ENCODE assay signal across 19 cellular contexts in the genomic region with DNA sequence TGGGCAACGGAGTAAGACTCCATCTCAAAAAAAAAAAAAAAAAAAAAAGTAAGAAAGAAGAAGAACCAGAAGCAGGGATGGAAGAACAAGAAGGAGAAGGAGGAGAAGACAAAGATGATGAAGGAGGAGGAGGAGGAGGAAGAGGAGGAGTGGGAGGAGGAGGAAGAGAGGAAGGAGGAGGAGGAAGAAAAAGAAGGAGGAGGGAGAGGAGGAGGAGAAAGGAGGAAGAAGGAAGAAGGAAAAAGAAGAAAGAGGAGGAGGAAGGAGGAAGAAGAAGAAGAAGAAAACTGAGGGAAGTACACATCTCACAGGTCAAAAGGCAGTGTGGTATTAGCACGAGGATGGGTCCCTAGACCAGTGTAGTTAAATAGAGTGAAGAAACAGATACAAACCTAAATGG.
DNase-seq lines count a peak whose midpoint lies in the region; ATAC-seq, FAIRE-seq and TF ChIP-seq lines count a peak whose summit lies in the region.
"Had no signal": no experiment of that assay in that cellular context is flagged by ENCODE, and none has a peak within 500 bp of the region (broad histone marks: within the 10 kb centered on the region; RNA-seq: fewer than 3 reads in every experiment).

No MANE protein-coding gene starts in this region.

- TF ChIP-seq RAD21 in HepG2 (CRISPR knock-in tag; IDR thresholded peaks at IDR 0.05) (no peak), K562 (CRISPR knock-in tag; conservative IDR thresholded peaks at IDR 0.05 in 1 of 2, IDR thresholded peaks at IDR 0.05 in 1 of 2) (no peak)

- H3K9me3 ChIP-seq in HepG2 (ENCODE audit: low read length) (no peaks in the 10 kb centered on the region), right lobe of liver (no peaks in the 10 kb centered on the region), K562 (replicated peaks; ENCODE audit: control insufficient read depth, insufficient read depth, low read depth, low read length) (no peaks in the 10 kb centered on the region), gastrocnemius medialis (no peaks in the 10 kb centered on the region)
- H3K9me3 ChIP-seq: A549; BLaER1 treated with 17β-estradiol and CSF1 and Interleukin-3, amounts not matched to agents 10 nM and 100 nM; Caco-2 had no signal

- FAIRE-seq in HepG2 (lab: Jason Lieb, UNC) (no peak), K562 (lab: Jason Lieb, UNC) (no peak)
- FAIRE-seq: A549, D721Med, G401.6, GM12891 had no signal

- no peaks in the 10 kb centered on the region for H3K9me1 ChIP-seq in K562 (ENCODE audit: control insufficient read depth, insufficient read depth, low read length)

- TF ChIP-seq POLR2A in HepG2 (IDR thresholded peaks at IDR 0.05; ENCODE audit: insufficient read depth in 1 of 2, low read depth in 2 of 2, low read length in 2 of 2) (no peak), right lobe of liver (IDR thresholded peaks at IDR 0.05) (no peak), K562 (conservative IDR thresholded peaks at IDR 0.05) (no peak), gastrocnemius medialis (IDR thresholded peaks at IDR 0.05) (no peak)

- H3K27ac ChIP-seq in HepG2 (ENCODE audit: extremely low read length, insufficient read depth, low read length): no peak overlapping the region
- no peak overlapping the region for H3K27ac ChIP-seq in right lobe of liver
- H3K27ac ChIP-seq in K562 (ENCODE audit: extremely low read depth, low read depth, low read length): no peak overlapping the region
- no peak overlapping the region for H3K27ac ChIP-seq in gastrocnemius medialis
- H3K27ac ChIP-seq: 22Rv1; A549; BLaER1 treated with 17β-estradiol and CSF1 and Interleukin-3, amounts not matched to agents 10 nM and 100 nM; C4-2B had no signal

- H3K27me3 ChIP-seq in HepG2 (ENCODE audit: control insufficient read depth in 1 of 2, insufficient read depth in 2 of 2, low read length in 2 of 2): no peaks in the 10 kb centered on the region
- no peaks in the 10 kb centered on the region for H3K27me3 ChIP-seq in right lobe of liver
- H3K27me3 ChIP-seq in K562 (ENCODE audit: control insufficient read depth in 2 of 2, insufficient read depth in 2 of 2, low read length in 2 of 2): peaks cover 6 to 20% of the 10 kb centered on the region in 2 experiments
- H3K27me3 ChIP-seq in gastrocnemius medialis: no peaks in the 10 kb centered on the region
- H3K27me3 ChIP-seq: BLaER1 treated with 17β-estradiol and CSF1 and Interleukin-3, amounts not matched to agents 10 nM and 100 nM had no signal

- POLR2A ChIA-PET in HepG2 (lab: Yijun Ruan, JAX): no interaction called here
- POLR2A ChIA-PET in K562 (lab: Yijun Ruan, JAX): no interaction called here

- H3K4me3 ChIP-seq in HepG2 (replicated peaks in 1 of 3; ENCODE audit: insufficient read depth in 1 of 3, low read depth in 2 of 3, low read length in 3 of 3) (no peak overlapping the region), right lobe of liver (no peak overlapping the region), K562 (no peak overlapping the region), gastrocnemius medialis (no peak overlapping the region)
- H3K4me3 ChIP-seq: A549; BLaER1 treated with 17β-estradiol and CSF1 and Interleukin-3, amounts not matched to agents 10 nM and 100 nM had no signal

- H3K4me2 ChIP-seq in HepG2 (ENCODE audit: low read depth, low read length) (no peak overlapping the region), K562 (ENCODE audit: insufficient read depth, low read length) (no peak overlapping the region)
- H3K4me2 ChIP-seq: A549; BLaER1 treated with 17β-estradiol and CSF1 and Interleukin-3, amounts not matched to agents 10 nM and 100 nM had no signal

- intact Hi-C loops in HepG2 (cut with micrococcal nuclease; ENCODE audit: unreplicated experiment): no loop called here
- intact Hi-C loops in right lobe of liver (cut with DNase I): no loop called here
- intact Hi-C loops in K562 (cut with micrococcal nuclease): no loop called here
- intact Hi-C loops in gastrocnemius medialis (cut with DNase I; ENCODE audit: low total_unique reads): no loop called here

- no peaks in the 10 kb centered on the region for H3K4me1 ChIP-seq in HepG2 (ENCODE audit: insufficient read depth, low read length)
- no peaks in the 10 kb centered on the region for H3K4me1 ChIP-seq in right lobe of liver
- no peaks in the 10 kb centered on the region for H3K4me1 ChIP-seq in K562 (replicated peaks in 1 of 2; ENCODE audit: control insufficient read depth in 2 of 2, insufficient read depth in 2 of 2, low read length in 2 of 2)
- no peaks in the 10 kb centered on the region for H3K4me1 ChIP-seq in gastrocnemius medialis
- H3K4me1 ChIP-seq: A549, Caco-2 had no signal

- H3K9ac ChIP-seq in HepG2 (ENCODE audit: insufficient read depth, low read depth, low read length) (no peak overlapping the region), K562 (ENCODE audit: insufficient read depth in 1 of 2, low read depth in 2 of 2, low read length in 2 of 2) (no peak overlapping the region)
- H3K9ac ChIP-seq: BLaER1 treated with 17β-estradiol and CSF1 and Interleukin-3, amounts not matched to agents 10 nM and 100 nM had no signal

- 18% methylated on average over 2 of the region's 2 CpGs for WGBS in HepG2 (ENCODE audit: low lambda C conversion rate)
- 66% methylated on average over 2 of the region's 2 CpGs for WGBS in right lobe of liver (ENCODE audit: insufficient coverage, low coverage, low lambda C conversion rate, missing lambda C conversion rate)
- 0% methylated on average over 2 of the region's 2 CpGs for WGBS in K562 (ENCODE audit: insufficient coverage, low coverage, missing lambda C conversion rate)

- no peak for TF ChIP-seq CTCF in HepG2 (CRISPR knock-in tag; IDR thresholded peaks at IDR 0.05)
- TF ChIP-seq CTCF in right lobe of liver (IDR thresholded peaks at IDR 0.05): no peak
- no peak for TF ChIP-seq CTCF in K562 (IDR thresholded peaks at IDR 0.05 in 2 of 3, conservative IDR thresholded peaks at IDR 0.05 in 1 of 3; ENCODE audit: insufficient read depth in 2 of 3, low read depth in 1 of 3, low read length in 3 of 3)
- TF ChIP-seq CTCF in gastrocnemius medialis (IDR thresholded peaks at IDR 0.05 in 4 of 5, conservative IDR thresholded peaks at IDR 0.05 in 1 of 5): no peak

- DNase-seq in HepG2 (ENCODE audit: low spot score): no peak
- no peak for DNase-seq in right lobe of liver
- DNase-seq in K562 (ENCODE audit: extremely low read depth in 1 of 4, low spot score in 3 of 4): no peak
- DNase-seq in gastrocnemius medialis: no peak
- DNase-seq: AML-193; Caco-2; Calu3; CD4-positive, alpha-beta T cell; CD8-positive, alpha-beta T cell; DMS79 treated with DMSO at 0.1 percent for 48 hours; GF-D8 had no signal

- H3K79me2 ChIP-seq in HepG2 (ENCODE audit: insufficient read depth, low read length): no peaks in the 10 kb centered on the region
- no peaks in the 10 kb centered on the region for H3K79me2 ChIP-seq in K562 (ENCODE audit: control insufficient read depth, insufficient read depth, low read length)

- CTCF ChIA-PET in HepG2 (lab: Yijun Ruan, JAX; ENCODE audit: low intra/inter-chr PET ratio, low total read pairs): no interaction called here
- CTCF ChIA-PET in K562 (lab: Yijun Ruan, JAX; ENCODE audit: low intra/inter-chr PET ratio): no interaction called here

- in situ Hi-C loops in HepG2 (cut with HindIII; ENCODE audit: extremely low pct_ligation_motif_present, low pct_unique_long_range_greater_than_20kb) (loop anchor here (25.0 kb wide), 1 partner anchor 506 kb away; no protein-coding TSS in a partner anchor), K562 (cut with MboI) (no loop called here), gastrocnemius medialis (cut with MboI; ENCODE audit: low sequenced_read_pairs in 4 of 4) (no loop called here)

- no peak overlapping the region for H2AFZ ChIP-seq in HepG2 (ENCODE audit: low read length)
- H2AFZ ChIP-seq in K562 (ENCODE audit: low read depth, low read length): no peak overlapping the region

- ATAC-seq in HepG2 (no peak), right lobe of liver (no peak), K562 (no peak), gastrocnemius medialis (no peak), GM18520 (IDR thresholded peaks at IDR 0.05; ENCODE audit: unreplicated experiment) (no peak)
- ATAC-seq: A549; CD8-positive, alpha-beta T cell had no signal

- BruUV-seq in HepG2 (replicated peaks; lab: Mats Ljungman, UMichigan) (no TSS peak), K562 (replicated peaks; lab: Mats Ljungman, UMichigan) (no TSS peak)

- no peaks in the 10 kb centered on the region for H4K20me1 ChIP-seq in HepG2 (ENCODE audit: insufficient read depth, low read length)
- H4K20me1 ChIP-seq in K562 (replicated peaks; ENCODE audit: control insufficient read depth, insufficient read depth, low read length): no peaks in the 10 kb centered on the region
- H4K20me1 ChIP-seq: BLaER1 treated with 17β-estradiol and CSF1 and Interleukin-3, amounts not matched to agents 10 nM and 100 nM had no signal

- TF ChIP-seq EP300 in HepG2 (IDR thresholded peaks at IDR 0.05; ENCODE audit: low read depth in 2 of 2, low read length in 2 of 2) (no peak), HepG2 (CRISPR knock-in tag; IDR thresholded peaks at IDR 0.05; ENCODE audit: borderline replicate concordance) (no peak), K562 (IDR thresholded peaks at IDR 0.05; ENCODE audit: low read length) (no peak)

- H3K36me3 ChIP-seq in HepG2 (replicated peaks in 1 of 2; ENCODE audit: control insufficient read depth in 1 of 2, insufficient read depth in 2 of 2, low read length in 2 of 2) (no peaks in the 10 kb centered on the region), right lobe of liver (no peaks in the 10 kb centered on the region), K562 (ENCODE audit: control insufficient read depth, insufficient read depth, low read length) (no peaks in the 10 kb centered on the region), gastrocnemius medialis (no peaks in the 10 kb centered on the region)
- H3K36me3 ChIP-seq: BLaER1 treated with 17β-estradiol and CSF1 and Interleukin-3, amounts not matched to agents 10 nM and 100 nM had no signal

TF ChIP-seq in HepG2, 621 proteins besides CTCF, POLR2A, EP300 and RAD21:
- TF ChIP-seq ZNF501 (CRISPR knock-in tag; IDR thresholded peaks at IDR 0.05) (no peak), NONO (IDR thresholded peaks at IDR 0.05) (0 out of 2 replicates have a peak, but pooled peaks have one; percentile 30), NONO (CRISPR knock-in tag; conservative IDR thresholded peaks at IDR 0.05) (no peak)
TF ChIP-seq in HepG2: peak in this region for 1.

TF ChIP-seq in K562, 482 proteins besides CTCF, POLR2A, EP300 and RAD21 (continues in another document):
- TF ChIP-seq, protein P1, sequence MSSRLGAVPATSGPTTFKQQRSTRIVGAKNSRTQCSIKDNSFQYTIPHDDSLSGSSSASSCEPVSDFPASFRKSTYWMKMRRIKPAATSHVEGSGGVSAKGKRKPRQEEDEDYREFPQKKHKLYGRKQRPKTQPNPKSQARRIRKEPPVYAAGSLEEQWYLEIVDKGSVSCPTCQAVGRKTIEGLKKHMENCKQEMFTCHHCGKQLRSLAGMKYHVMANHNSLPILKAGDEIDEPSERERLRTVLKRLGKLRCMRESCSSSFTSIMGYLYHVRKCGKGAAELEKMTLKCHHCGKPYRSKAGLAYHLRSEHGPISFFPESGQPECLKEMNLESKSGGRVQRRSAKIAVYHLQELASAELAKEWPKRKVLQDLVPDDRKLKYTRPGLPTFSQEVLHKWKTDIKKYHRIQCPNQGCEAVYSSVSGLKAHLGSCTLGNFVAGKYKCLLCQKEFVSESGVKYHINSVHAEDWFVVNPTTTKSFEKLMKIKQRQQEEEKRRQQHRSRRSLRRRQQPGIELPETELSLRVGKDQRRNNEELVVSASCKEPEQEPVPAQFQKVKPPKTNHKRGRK (tag; IDR thresholded peaks at IDR 0.05): peak; percentile 78
- no peak for TF ChIP-seq NCOA6 (IDR thresholded peaks at IDR 0.05)
